ENCODE assay signal across 1 cellular context in the genomic region with DNA sequence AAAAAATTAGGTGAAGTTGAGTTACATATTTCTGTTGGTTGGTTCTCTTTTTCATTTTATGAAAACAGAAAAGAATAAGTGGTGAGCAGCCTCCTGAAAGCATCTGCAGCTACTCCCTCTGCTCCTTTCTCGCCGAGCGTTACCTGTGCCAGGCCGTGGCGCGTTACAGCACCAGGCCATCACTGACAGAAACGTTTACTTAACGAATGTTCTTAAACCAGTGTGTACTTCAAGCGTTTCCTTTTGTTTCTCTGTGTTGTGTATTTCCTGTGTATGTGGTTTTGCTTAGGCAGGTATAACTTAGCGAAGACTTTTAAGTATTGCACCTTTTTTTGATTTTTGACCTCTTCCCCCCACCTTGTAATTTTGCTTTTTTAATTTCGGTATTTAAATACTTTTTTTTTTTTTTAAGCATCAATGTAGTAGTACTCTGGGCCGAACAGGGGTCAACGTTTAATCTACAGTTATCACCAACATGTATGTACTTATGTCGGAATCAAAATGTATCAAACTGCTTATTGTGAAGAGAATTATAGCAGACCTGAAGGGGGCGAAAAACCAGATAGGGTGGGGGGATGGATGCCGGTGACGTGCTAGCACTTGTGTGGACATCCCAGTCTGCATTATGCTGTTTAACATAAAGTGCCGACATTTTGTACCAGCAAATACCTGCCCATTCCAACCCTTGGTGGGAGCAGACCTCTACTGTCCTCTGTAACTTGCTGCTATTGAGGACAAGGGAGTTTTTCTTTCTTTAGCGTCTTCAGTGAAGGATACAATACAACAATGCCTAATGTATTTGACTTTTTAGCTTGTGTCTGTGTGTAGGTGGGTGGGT.
TF ChIP-seq lines count a peak whose summit lies in the region.

No MANE protein-coding gene starts in this region.

TF ChIP-seq in HepG2, 621 proteins besides CTCF, POLR2A, EP300 and RAD21:
- TF ChIP-seq ZFP62 (CRISPR knock-in tag; IDR thresholded peaks at IDR 0.05) (no peak), MZF1 (CRISPR knock-in tag; IDR thresholded peaks at IDR 0.05; ENCODE audit: borderline replicate concordance) (no peak), CBX5 (CRISPR knock-in tag; IDR thresholded peaks at IDR 0.05; ENCODE audit: borderline replicate concordance) (no peak), ZNF446 (CRISPR knock-in tag; IDR thresholded peaks at IDR 0.05) (no peak)
TF ChIP-seq in HepG2: peak in this region for 0.
